Comparison of ENCODE assay signal across 19 cellular contexts in genomic region chr6:3542032-3542640, GRCh38.
DNase-seq lines count a peak whose midpoint lies in the region; ATAC-seq lines count a peak whose summit lies in the region.
"Had no signal": no experiment of that assay in that cellular context is flagged by ENCODE, and none has a peak within 500 bp of the region (broad histone marks: within the 10 kb centered on the region; RNA-seq: fewer than 3 reads in every experiment).

No MANE protein-coding gene starts in this region.

- in situ Hi-C loops in G401 (cut with HindIII; ENCODE audit: low sequenced_read_pairs), result no loop called here

- H3K4me1 ChIP-seq in BLaER1, result peaks cover 40% of the 10 kb centered on the region
- H3K4me1 ChIP-seq: ascending aorta had no signal

- no peaks in the 10 kb centered on the region for H3K9me3 ChIP-seq in BLaER1
- H3K9me3 ChIP-seq: A549, ascending aorta, SK-N-SH had no signal

- peak; percentile 8 for DNase-seq in NCI-H1436 (lab: John Stamatoyannopoulos, UW)
- peak; percentile 69 for DNase-seq in NCI-H526 treated with DMSO at 0.1 percent for 48 hours (lab: John Stamatoyannopoulos, UW)
- no peak for DNase-seq in activated T-cell treated with anti-CD3 and anti-CD28 coated beads, Interleukin-2, amount 50 U/mL, for 1 hour
- no peak for DNase-seq in G401 (ENCODE audit: low spot score)
- DNase-seq: activated CD4-positive, alpha-beta T cell treated with anti-CD3 and anti-CD28 coated beads for 48 hours; activated CD8-positive, alpha-beta memory T cell treated with anti-CD3 and anti-CD28 coated beads, Interleukin-2, amount 50 U/mL, for 48 hours; activated naive CD4-positive, alpha-beta T cell treated with Interleukin-2 at 50 U/mL for 16 hours; hypothalamus; NCI-H2227 treated with DMSO at 0.1 percent for 48 hours; OCI-M1; SK-N-SH; stimulated activated CD4-positive, alpha-beta T cell treated with anti-CD3 and anti-CD28 coated beads, Interleukin-15, amount 100 ng/mL, for 24 hours; stimulated activated naive CD8-positive, alpha-beta T cell treated with anti-CD3 and anti-CD28 coated beads, Interleukin-15, Interleukin-2, amounts not matched to agents 100 U/mL and 50 U/mL, for 24 hours had no signal

- no peaks in the 10 kb centered on the region for H3K36me3 ChIP-seq in BLaER1
- H3K36me3 ChIP-seq: ascending aorta had no signal

- H3K27ac ChIP-seq in BLaER1, result peak overlapping the region; percentile 31; the same call in 1 of the 2 replicates
- H3K27ac ChIP-seq: A549, ascending aorta had no signal

- H3K27me3 ChIP-seq in BLaER1, result no peaks in the 10 kb centered on the region
- H3K27me3 ChIP-seq: ascending aorta had no signal

- ATAC-seq in esophagus mucosa, result peak; percentile 81
- ATAC-seq in HG03025 (IDR thresholded peaks at IDR 0.05; ENCODE audit: low FRiP score, unreplicated experiment), result no peak
- ATAC-seq in HG03442 (IDR thresholded peaks at IDR 0.05; ENCODE audit: unreplicated experiment), result no peak
- ATAC-seq: A549; stimulated activated naive CD8-positive, alpha-beta T cell treated with anti-CD3 and anti-CD28 coated beads, Interleukin-15, Interleukin-2, amounts not matched to agents 100 U/mL and 50 U/mL, for 24 hours had no signal

- H3K4me3 ChIP-seq in BLaER1, result no peak overlapping the region
- H3K4me3 ChIP-seq: A549, ascending aorta had no signal

- H3K4me2 ChIP-seq in BLaER1, result peak overlapping the region; percentile 58
- H3K4me2 ChIP-seq: A549, SK-N-SH had no signal

- H4K20me1 ChIP-seq in BLaER1, result no peaks in the 10 kb centered on the region

- no peak overlapping the region for H3K9ac ChIP-seq in BLaER1
- H3K9ac ChIP-seq: SK-N-SH had no signal

Comparison
In these comparisons a context has a peak if more than half of its experiments do, and no peak if none do; other contexts are left out.
1. DNase-seq: peak in NCI-H1436 (single experiment) and NCI-H526 treated with DMSO at 0.1 percent for 48 hours (single experiment); none in activated T-cell treated with anti-CD3 and anti-CD28 coated beads, Interleukin-2, amount 50 U/mL, for 1 hour (single experiment) and G401 (single experiment).